Comparison of ENCODE assay signal across 2 cellular contexts in the genomic region with DNA sequence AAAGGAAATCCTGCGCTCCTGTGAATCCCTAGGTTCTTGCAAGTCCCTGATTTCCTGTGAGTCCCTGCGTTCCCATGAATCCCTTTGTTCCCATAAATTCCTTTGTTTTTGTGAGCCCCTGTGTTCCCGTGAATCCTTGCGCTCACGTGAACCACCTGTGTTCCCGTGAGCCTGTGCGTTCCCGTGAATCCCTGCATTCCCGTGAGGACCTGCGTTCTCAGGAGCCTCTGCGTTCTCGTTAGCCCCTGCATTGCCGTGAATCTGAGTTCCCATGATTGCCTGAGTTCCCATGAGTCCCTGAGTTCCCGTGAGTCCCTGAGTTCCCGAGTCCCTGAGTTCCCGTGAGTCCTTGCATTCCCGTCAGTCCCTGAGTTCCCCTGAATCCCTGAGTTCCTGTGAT.
TF ChIP-seq lines count a peak whose summit lies in the region.

No MANE protein-coding gene starts in this region.

TF ChIP-seq in HepG2, 621 proteins besides CTCF, POLR2A, EP300 and RAD21 (continued from another document):
- TF ChIP-seq, protein P1, sequence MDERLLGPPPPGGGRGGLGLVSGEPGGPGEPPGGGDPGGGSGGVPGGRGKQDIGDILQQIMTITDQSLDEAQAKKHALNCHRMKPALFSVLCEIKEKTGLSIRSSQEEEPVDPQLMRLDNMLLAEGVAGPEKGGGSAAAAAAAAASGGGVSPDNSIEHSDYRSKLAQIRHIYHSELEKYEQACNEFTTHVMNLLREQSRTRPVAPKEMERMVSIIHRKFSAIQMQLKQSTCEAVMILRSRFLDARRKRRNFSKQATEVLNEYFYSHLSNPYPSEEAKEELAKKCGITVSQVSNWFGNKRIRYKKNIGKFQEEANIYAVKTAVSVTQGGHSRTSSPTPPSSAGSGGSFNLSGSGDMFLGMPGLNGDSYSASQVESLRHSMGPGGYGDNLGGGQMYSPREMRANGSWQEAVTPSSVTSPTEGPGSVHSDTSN (CRISPR knock-in tag; IDR thresholded peaks at IDR 0.05): no peak

TF ChIP-seq in K562, 482 proteins besides CTCF, POLR2A, EP300 and RAD21:
- TF ChIP-seq, protein P2, sequence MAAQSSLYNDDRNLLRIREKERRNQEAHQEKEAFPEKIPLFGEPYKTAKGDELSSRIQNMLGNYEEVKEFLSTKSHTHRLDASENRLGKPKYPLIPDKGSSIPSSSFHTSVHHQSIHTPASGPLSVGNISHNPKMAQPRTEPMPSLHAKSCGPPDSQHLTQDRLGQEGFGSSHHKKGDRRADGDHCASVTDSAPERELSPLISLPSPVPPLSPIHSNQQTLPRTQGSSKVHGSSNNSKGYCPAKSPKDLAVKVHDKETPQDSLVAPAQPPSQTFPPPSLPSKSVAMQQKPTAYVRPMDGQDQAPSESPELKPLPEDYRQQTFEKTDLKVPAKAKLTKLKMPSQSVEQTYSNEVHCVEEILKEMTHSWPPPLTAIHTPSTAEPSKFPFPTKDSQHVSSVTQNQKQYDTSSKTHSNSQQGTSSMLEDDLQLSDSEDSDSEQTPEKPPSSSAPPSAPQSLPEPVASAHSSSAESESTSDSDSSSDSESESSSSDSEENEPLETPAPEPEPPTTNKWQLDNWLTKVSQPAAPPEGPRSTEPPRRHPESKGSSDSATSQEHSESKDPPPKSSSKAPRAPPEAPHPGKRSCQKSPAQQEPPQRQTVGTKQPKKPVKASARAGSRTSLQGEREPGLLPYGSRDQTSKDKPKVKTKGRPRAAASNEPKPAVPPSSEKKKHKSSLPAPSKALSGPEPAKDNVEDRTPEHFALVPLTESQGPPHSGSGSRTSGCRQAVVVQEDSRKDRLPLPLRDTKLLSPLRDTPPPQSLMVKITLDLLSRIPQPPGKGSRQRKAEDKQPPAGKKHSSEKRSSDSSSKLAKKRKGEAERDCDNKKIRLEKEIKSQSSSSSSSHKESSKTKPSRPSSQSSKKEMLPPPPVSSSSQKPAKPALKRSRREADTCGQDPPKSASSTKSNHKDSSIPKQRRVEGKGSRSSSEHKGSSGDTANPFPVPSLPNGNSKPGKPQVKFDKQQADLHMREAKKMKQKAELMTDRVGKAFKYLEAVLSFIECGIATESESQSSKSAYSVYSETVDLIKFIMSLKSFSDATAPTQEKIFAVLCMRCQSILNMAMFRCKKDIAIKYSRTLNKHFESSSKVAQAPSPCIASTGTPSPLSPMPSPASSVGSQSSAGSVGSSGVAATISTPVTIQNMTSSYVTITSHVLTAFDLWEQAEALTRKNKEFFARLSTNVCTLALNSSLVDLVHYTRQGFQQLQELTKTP (IDR thresholded peaks at IDR 0.05; ENCODE audit: low read depth in 1 of 2, partially characterized antibody in 2 of 2): peak in 1 of 2 experiments; percentile 79
- TF ChIP-seq ZFPM2 (CRISPR knock-in tag; IDR thresholded peaks at IDR 0.05) (no peak), IRF2 (CRISPR knock-in tag; IDR thresholded peaks at IDR 0.05) (no peak), CEBPG (CRISPR knock-in tag; IDR thresholded peaks at IDR 0.05) (no peak), CEBPG (tag; conservative IDR thresholded peaks at IDR 0.05 in 1 of 2, IDR thresholded peaks at IDR 0.05 in 1 of 2) (no peak), TEAD4 (IDR thresholded peaks at IDR 0.05; ENCODE audit: low read length) (no peak), TEAD4 (CRISPR knock-in tag; IDR thresholded peaks at IDR 0.05; ENCODE audit: borderline replicate concordance) (no peak), HDAC1 (IDR thresholded peaks at IDR 0.05) (no peak), SMARCE1 (IDR thresholded peaks at IDR 0.05) (no peak), FOXJ3 (CRISPR knock-in tag; IDR thresholded peaks at IDR 0.05) (no peak)
- TF ChIP-seq, protein P3, sequence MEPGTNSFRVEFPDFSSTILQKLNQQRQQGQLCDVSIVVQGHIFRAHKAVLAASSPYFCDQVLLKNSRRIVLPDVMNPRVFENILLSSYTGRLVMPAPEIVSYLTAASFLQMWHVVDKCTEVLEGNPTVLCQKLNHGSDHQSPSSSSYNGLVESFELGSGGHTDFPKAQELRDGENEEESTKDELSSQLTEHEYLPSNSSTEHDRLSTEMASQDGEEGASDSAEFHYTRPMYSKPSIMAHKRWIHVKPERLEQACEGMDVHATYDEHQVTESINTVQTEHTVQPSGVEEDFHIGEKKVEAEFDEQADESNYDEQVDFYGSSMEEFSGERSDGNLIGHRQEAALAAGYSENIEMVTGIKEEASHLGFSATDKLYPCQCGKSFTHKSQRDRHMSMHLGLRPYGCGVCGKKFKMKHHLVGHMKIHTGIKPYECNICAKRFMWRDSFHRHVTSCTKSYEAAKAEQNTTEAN (CRISPR knock-in tag; IDR thresholded peaks at IDR 0.05): no peak
- TF ChIP-seq, protein P4, sequence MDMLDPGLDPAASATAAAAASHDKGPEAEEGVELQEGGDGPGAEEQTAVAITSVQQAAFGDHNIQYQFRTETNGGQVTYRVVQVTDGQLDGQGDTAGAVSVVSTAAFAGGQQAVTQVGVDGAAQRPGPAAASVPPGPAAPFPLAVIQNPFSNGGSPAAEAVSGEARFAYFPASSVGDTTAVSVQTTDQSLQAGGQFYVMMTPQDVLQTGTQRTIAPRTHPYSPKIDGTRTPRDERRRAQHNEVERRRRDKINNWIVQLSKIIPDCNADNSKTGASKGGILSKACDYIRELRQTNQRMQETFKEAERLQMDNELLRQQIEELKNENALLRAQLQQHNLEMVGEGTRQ (CRISPR knock-in tag; IDR thresholded peaks at IDR 0.05): peak; percentile 33; the same call in 1 of the 2 replicates
- TF ChIP-seq, protein P5, sequence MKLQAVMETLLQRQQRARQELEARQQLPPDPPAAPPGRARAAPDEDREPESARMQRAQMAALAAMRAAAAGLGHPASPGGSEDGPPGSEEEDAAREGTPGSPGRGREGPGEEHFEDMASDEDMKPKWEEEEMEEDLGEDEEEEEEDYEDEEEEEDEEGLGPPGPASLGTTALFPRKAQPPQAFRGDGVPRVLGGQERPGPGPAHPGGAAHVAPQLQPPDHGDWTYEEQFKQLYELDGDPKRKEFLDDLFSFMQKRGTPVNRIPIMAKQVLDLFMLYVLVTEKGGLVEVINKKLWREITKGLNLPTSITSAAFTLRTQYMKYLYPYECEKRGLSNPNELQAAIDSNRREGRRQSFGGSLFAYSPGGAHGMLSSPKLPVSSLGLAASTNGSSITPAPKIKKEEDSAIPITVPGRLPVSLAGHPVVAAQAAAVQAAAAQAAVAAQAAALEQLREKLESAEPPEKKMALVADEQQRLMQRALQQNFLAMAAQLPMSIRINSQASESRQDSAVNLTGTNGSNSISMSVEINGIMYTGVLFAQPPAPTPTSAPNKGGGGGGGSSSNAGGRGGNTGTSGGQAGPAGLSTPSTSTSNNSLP (IDR thresholded peaks at IDR 0.05; ENCODE audit: borderline replicate concordance, low read depth, low read length): no peak
- TF ChIP-seq, protein P6, sequence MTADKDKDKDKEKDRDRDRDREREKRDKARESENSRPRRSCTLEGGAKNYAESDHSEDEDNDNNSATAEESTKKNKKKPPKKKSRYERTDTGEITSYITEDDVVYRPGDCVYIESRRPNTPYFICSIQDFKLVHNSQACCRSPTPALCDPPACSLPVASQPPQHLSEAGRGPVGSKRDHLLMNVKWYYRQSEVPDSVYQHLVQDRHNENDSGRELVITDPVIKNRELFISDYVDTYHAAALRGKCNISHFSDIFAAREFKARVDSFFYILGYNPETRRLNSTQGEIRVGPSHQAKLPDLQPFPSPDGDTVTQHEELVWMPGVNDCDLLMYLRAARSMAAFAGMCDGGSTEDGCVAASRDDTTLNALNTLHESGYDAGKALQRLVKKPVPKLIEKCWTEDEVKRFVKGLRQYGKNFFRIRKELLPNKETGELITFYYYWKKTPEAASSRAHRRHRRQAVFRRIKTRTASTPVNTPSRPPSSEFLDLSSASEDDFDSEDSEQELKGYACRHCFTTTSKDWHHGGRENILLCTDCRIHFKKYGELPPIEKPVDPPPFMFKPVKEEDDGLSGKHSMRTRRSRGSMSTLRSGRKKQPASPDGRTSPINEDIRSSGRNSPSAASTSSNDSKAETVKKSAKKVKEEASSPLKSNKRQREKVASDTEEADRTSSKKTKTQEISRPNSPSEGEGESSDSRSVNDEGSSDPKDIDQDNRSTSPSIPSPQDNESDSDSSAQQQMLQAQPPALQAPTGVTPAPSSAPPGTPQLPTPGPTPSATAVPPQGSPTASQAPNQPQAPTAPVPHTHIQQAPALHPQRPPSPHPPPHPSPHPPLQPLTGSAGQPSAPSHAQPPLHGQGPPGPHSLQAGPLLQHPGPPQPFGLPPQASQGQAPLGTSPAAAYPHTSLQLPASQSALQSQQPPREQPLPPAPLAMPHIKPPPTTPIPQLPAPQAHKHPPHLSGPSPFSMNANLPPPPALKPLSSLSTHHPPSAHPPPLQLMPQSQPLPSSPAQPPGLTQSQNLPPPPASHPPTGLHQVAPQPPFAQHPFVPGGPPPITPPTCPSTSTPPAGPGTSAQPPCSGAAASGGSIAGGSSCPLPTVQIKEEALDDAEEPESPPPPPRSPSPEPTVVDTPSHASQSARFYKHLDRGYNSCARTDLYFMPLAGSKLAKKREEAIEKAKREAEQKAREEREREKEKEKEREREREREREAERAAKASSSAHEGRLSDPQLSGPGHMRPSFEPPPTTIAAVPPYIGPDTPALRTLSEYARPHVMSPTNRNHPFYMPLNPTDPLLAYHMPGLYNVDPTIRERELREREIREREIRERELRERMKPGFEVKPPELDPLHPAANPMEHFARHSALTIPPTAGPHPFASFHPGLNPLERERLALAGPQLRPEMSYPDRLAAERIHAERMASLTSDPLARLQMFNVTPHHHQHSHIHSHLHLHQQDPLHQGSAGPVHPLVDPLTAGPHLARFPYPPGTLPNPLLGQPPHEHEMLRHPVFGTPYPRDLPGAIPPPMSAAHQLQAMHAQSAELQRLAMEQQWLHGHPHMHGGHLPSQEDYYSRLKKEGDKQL (CRISPR knock-in tag; IDR thresholded peaks at IDR 0.05; ENCODE audit: borderline replicate concordance): no peak
- TF ChIP-seq, protein P7, sequence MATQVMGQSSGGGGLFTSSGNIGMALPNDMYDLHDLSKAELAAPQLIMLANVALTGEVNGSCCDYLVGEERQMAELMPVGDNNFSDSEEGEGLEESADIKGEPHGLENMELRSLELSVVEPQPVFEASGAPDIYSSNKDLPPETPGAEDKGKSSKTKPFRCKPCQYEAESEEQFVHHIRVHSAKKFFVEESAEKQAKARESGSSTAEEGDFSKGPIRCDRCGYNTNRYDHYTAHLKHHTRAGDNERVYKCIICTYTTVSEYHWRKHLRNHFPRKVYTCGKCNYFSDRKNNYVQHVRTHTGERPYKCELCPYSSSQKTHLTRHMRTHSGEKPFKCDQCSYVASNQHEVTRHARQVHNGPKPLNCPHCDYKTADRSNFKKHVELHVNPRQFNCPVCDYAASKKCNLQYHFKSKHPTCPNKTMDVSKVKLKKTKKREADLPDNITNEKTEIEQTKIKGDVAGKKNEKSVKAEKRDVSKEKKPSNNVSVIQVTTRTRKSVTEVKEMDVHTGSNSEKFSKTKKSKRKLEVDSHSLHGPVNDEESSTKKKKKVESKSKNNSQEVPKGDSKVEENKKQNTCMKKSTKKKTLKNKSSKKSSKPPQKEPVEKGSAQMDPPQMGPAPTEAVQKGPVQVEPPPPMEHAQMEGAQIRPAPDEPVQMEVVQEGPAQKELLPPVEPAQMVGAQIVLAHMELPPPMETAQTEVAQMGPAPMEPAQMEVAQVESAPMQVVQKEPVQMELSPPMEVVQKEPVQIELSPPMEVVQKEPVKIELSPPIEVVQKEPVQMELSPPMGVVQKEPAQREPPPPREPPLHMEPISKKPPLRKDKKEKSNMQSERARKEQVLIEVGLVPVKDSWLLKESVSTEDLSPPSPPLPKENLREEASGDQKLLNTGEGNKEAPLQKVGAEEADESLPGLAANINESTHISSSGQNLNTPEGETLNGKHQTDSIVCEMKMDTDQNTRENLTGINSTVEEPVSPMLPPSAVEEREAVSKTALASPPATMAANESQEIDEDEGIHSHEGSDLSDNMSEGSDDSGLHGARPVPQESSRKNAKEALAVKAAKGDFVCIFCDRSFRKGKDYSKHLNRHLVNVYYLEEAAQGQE (CRISPR knock-in tag; IDR thresholded peaks at IDR 0.05; ENCODE audit: low read depth): no peak
